In genomic region chr9:78369644-78370219, GRCh38 we compare ENCODE assay signal across 8 cellular contexts.
DNase-seq lines count a peak whose midpoint lies in the region; ATAC-seq, FAIRE-seq and TF ChIP-seq lines count a peak whose summit lies in the region.

No MANE protein-coding gene starts in this region.

- H3K27ac ChIP-seq in K562 (ENCODE audit: extremely low read depth, low read depth, low read length): no peak overlapping the region

- H4K20me1 ChIP-seq in K562 (replicated peaks; ENCODE audit: control insufficient read depth, insufficient read depth, low read length): no peaks in the 10 kb centered on the region

- H3K9me3 ChIP-seq in T-helper 17 cell (ENCODE audit: control insufficient read depth, low read length, poor library complexity, severe bottlenecking): no peaks in the 10 kb centered on the region
- no peaks in the 10 kb centered on the region for H3K9me3 ChIP-seq in K562 (replicated peaks; ENCODE audit: control insufficient read depth, insufficient read depth, low read depth, low read length)

- peaks cover 2% of the 10 kb centered on the region for H3K36me3 Mint-ChIP-seq in T-helper 17 cell (ENCODE audit: low read depth)

- FAIRE-seq in K562 (lab: Jason Lieb, UNC): peak; percentile 82

- in situ Hi-C loops in K562 (cut with MboI): loop anchor here (25.0 kb wide), 1 partner anchor 932 kb away; no protein-coding TSS in a partner anchor

- intact Hi-C loops in K562 (cut with micrococcal nuclease): loop anchor here (1.0 to 10.0 kb wide), 2 partner anchors 108 to 245 kb away; no protein-coding TSS in a partner anchor

- DNase-seq in DMS53 treated with DMSO at 0.1 percent for 48 hours (lab: John Stamatoyannopoulos, UW; ENCODE audit: unreplicated experiment) (peak; percentile 16), MV-4-11 (lab: John Stamatoyannopoulos, UW) (peak; percentile 17), T-helper 17 cell (peak; percentile 10 to 29 (median 24)), K562 (ENCODE audit: extremely low read depth in 1 of 4, low spot score in 3 of 4) (peak; percentile 55 to 73 (median 62)), iPS DF 19.7 (ENCODE audit: low read depth, low spot score) (peak; percentile 54), smooth muscle cell of the brain vasculature (ENCODE audit: low read depth, low spot score) (peak; percentile 61)

- TF ChIP-seq POLR2A in K562 (conservative IDR thresholded peaks at IDR 0.05): no peak

- TF ChIP-seq RAD21 in K562 (CRISPR knock-in tag; conservative IDR thresholded peaks at IDR 0.05 in 1 of 2, IDR thresholded peaks at IDR 0.05 in 1 of 2): peak; percentile 38 to 68

- peaks cover 2 to 11% of the 10 kb centered on the region in 2 experiments; a peak in 3 of 5 replicates for H3K27me3 ChIP-seq in K562 (ENCODE audit: control insufficient read depth in 2 of 2, insufficient read depth in 2 of 2, low read length in 2 of 2)

- CTCF ChIA-PET in K562 (lab: Yijun Ruan, JAX; ENCODE audit: low intra/inter-chr PET ratio): interaction anchor here (0.6 kb wide), 1 partner anchor 332 kb away, joined by 3 read pairs; no protein-coding TSS in a partner anchor

- H3K4me1 ChIP-seq in K562 (replicated peaks in 1 of 2; ENCODE audit: control insufficient read depth in 2 of 2, insufficient read depth in 2 of 2, low read length in 2 of 2): no peaks in the 10 kb centered on the region; a peak in 2 of 5 replicates

- peaks cover 53% of the 10 kb centered on the region for H3K27me3 Mint-ChIP-seq in T-helper 17 cell

- no peak overlapping the region for H3K27ac Mint-ChIP-seq in T-helper 17 cell

- BruUV-seq in K562 (replicated peaks; lab: Mats Ljungman, UMichigan): no TSS peak

- ATAC-seq in GM21825 (IDR thresholded peaks at IDR 0.05; ENCODE audit: unreplicated experiment) (peak; percentile 66), T-helper 17 cell (no peak), K562 (peak; percentile 98), GM21717 (IDR thresholded peaks at IDR 0.05; ENCODE audit: unreplicated experiment) (no peak)

- H3K4me2 ChIP-seq in K562 (ENCODE audit: insufficient read depth, low read length): no peak overlapping the region

- no peak for TF ChIP-seq EP300 in K562 (IDR thresholded peaks at IDR 0.05; ENCODE audit: low read length)

- H3K9ac ChIP-seq in K562 (ENCODE audit: insufficient read depth in 1 of 2, low read depth in 2 of 2, low read length in 2 of 2): no peak overlapping the region

- no peaks in the 10 kb centered on the region for H3K79me2 ChIP-seq in K562 (ENCODE audit: control insufficient read depth, insufficient read depth, low read length)

- H3K36me3 ChIP-seq in K562 (ENCODE audit: control insufficient read depth, insufficient read depth, low read length): no peaks in the 10 kb centered on the region

- H3K4me1 Mint-ChIP-seq in T-helper 17 cell: peaks cover 2% of the 10 kb centered on the region

- H3K4me3 Mint-ChIP-seq in T-helper 17 cell: no peak overlapping the region

- H3K4me3 ChIP-seq in K562: no peak overlapping the region

- 0% methylated on average over 7 of the region's 8 CpGs for WGBS in K562 (ENCODE audit: insufficient coverage, low coverage, missing lambda C conversion rate)

- POLR2A ChIA-PET in K562 (lab: Yijun Ruan, JAX): interaction anchor here (0.7 kb wide), 1 partner anchor 12 kb away, joined by 3 read pairs; no protein-coding TSS in a partner anchor

- no peak overlapping the region for H2AFZ ChIP-seq in K562 (ENCODE audit: low read depth, low read length)

- H3K9me1 ChIP-seq in K562 (ENCODE audit: control insufficient read depth, insufficient read depth, low read length): no peaks in the 10 kb centered on the region

- TF ChIP-seq CTCF in K562 (IDR thresholded peaks at IDR 0.05 in 2 of 3, conservative IDR thresholded peaks at IDR 0.05 in 1 of 3; ENCODE audit: insufficient read depth in 2 of 3, low read depth in 1 of 3, low read length in 3 of 3): peak; percentile 73 to 83 (median 74)

TF ChIP-seq in K562, 482 proteins besides CTCF, POLR2A, EP300 and RAD21 (continues in another document):
- TF ChIP-seq SMC3 (conservative IDR thresholded peaks at IDR 0.05; ENCODE audit: insufficient read depth, low read depth, low read length) (peak; percentile 59), DEAF1 (CRISPR knock-in tag; IDR thresholded peaks at IDR 0.05) (0 out of 2 replicates have a peak, but pooled peaks have one; percentile 31), ZNF780A (CRISPR knock-in tag; IDR thresholded peaks at IDR 0.05) (no peak), COPS2 (conservative IDR thresholded peaks at IDR 0.05) (no peak), CSDE1 (IDR thresholded peaks at IDR 0.05) (no peak), FOXP4 (CRISPR knock-in tag; IDR thresholded peaks at IDR 0.05; ENCODE audit: borderline replicate concordance) (no peak), GTF3C2 (IDR thresholded peaks at IDR 0.05; ENCODE audit: borderline replicate concordance, extremely low read depth, insufficient read length) (no peak), PML (IDR thresholded peaks at IDR 0.05; ENCODE audit: low read length) (no peak), ZNF561 (CRISPR knock-in tag; conservative IDR thresholded peaks at IDR 0.05) (no peak), NR2C1 (IDR thresholded peaks at IDR 0.05) (no peak), NR2C1 (tag; IDR thresholded peaks at IDR 0.05) (no peak), JUNB (CRISPR knock-in tag; conservative IDR thresholded peaks at IDR 0.05) (no peak), CREB3L1 (IDR thresholded peaks at IDR 0.05; ENCODE audit: borderline replicate concordance, low read depth) (no peak), ZNF224 (CRISPR knock-in tag; IDR thresholded peaks at IDR 0.05) (no peak), ATF4 (CRISPR knock-in tag; IDR thresholded peaks at IDR 0.05) (no peak)

Comparison
In these comparisons a context has a peak if more than half of its experiments do, and no peak if none do; other contexts are left out.
1. ATAC-seq: peak in GM21825 (single experiment) and K562 (single experiment); none in T-helper 17 cell (single experiment) and GM21717 (single experiment).
2. Peak in every context shown above with its lines, with median percentiles within 50 percentile points of each other: DNase-seq.